In the genomic region with DNA sequence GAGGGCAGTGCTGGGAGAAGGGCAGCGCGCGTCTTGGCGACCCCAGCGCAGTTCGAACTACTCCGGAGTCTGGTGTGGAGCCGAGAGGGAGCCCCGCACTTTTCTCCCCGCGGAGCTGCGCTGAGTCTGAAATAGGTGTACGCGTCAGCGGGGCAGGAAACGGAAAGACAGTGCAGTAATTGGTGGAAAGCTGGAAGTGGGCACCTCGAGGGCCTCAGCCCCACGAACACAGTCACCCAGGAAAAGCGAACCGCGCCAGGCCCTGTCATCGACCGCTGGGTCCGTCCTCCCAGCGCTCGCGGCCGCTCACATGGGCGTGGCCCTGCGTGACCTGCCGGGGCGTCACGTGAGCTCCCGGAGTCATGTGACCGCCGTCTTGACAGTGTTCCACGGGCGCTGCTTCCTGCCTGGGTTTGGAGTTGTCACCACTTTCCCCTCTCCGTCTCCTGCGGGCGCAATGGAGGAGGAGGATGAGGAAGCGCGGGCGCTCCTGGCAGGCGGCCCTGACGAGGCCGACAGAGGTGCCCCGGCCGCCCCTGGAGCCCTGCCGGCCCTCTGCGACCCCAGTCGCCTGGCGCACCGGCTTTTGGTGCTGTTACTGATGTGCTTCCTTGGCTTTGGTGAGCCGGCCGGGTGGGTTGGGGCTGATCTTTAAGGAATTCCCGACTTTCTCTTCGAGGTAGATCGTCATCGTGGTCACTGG, we compare ENCODE assay signal across 1 cellular context.
TF ChIP-seq lines count a peak whose summit lies in the region.

A gene with protein sequence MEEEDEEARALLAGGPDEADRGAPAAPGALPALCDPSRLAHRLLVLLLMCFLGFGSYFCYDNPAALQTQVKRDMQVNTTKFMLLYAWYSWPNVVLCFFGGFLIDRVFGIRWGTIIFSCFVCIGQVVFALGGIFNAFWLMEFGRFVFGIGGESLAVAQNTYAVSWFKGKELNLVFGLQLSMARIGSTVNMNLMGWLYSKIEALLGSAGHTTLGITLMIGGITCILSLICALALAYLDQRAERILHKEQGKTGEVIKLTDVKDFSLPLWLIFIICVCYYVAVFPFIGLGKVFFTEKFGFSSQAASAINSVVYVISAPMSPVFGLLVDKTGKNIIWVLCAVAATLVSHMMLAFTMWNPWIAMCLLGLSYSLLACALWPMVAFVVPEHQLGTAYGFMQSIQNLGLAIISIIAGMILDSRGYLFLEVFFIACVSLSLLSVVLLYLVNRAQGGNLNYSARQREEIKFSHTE (plus strand): TSS at position 359 of the 703 bp plus-strand sequence. CDS start 99 bp downstream, at position 458.

TF ChIP-seq in K562, 482 proteins besides CTCF, POLR2A, EP300 and RAD21 (continued from another document and continues in another):
- TF ChIP-seq, protein P1, sequence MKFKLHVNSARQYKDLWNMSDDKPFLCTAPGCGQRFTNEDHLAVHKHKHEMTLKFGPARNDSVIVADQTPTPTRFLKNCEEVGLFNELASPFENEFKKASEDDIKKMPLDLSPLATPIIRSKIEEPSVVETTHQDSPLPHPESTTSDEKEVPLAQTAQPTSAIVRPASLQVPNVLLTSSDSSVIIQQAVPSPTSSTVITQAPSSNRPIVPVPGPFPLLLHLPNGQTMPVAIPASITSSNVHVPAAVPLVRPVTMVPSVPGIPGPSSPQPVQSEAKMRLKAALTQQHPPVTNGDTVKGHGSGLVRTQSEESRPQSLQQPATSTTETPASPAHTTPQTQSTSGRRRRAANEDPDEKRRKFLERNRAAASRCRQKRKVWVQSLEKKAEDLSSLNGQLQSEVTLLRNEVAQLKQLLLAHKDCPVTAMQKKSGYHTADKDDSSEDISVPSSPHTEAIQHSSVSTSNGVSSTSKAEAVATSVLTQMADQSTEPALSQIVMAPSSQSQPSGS (CRISPR knock-in tag; IDR thresholded peaks at IDR 0.05): no peak
- no peak for TF ChIP-seq IFI16 (CRISPR knock-in tag; IDR thresholded peaks at IDR 0.05)
- TF ChIP-seq FOXK2 (conservative IDR thresholded peaks at IDR 0.05 in 1 of 2, IDR thresholded peaks at IDR 0.05 in 1 of 2; ENCODE audit: low read depth in 2 of 2): peak; percentile 84 to 91
- TF ChIP-seq, protein P2, sequence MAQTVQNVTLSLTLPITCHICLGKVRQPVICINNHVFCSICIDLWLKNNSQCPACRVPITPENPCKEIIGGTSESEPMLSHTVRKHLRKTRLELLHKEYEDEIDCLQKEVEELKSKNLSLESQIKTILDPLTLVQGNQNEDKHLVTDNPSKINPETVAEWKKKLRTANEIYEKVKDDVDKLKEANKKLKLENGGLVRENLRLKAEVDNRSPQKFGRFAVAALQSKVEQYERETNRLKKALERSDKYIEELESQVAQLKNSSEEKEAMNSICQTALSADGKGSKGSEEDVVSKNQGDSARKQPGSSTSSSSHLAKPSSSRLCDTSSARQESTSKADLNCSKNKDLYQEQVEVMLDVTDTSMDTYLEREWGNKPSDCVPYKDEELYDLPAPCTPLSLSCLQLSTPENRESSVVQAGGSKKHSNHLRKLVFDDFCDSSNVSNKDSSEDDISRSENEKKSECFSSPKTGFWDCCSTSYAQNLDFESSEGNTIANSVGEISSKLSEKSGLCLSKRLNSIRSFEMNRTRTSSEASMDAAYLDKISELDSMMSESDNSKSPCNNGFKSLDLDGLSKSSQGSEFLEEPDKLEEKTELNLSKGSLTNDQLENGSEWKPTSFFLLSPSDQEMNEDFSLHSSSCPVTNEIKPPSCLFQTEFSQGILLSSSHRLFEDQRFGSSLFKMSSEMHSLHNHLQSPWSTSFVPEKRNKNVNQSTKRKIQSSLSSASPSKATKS (CRISPR knock-in tag; IDR thresholded peaks at IDR 0.05): no peak
- peak; percentile 66; the same call in 1 of the 2 replicates for TF ChIP-seq DIDO1 (tag; IDR thresholded peaks at IDR 0.05; ENCODE audit: low read depth)
- no peak for TF ChIP-seq RFX7 (CRISPR knock-in tag; IDR thresholded peaks at IDR 0.05)
- TF ChIP-seq HDGF (IDR thresholded peaks at IDR 0.05): no peak
- TF ChIP-seq FIP1L1 (IDR thresholded peaks at IDR 0.05; ENCODE audit: low read depth, low read length, poor library complexity, severe bottlenecking): no peak
- no peak for TF ChIP-seq DACH1 (IDR thresholded peaks at IDR 0.05; ENCODE audit: partially characterized antibody)
- TF ChIP-seq, protein P3, sequence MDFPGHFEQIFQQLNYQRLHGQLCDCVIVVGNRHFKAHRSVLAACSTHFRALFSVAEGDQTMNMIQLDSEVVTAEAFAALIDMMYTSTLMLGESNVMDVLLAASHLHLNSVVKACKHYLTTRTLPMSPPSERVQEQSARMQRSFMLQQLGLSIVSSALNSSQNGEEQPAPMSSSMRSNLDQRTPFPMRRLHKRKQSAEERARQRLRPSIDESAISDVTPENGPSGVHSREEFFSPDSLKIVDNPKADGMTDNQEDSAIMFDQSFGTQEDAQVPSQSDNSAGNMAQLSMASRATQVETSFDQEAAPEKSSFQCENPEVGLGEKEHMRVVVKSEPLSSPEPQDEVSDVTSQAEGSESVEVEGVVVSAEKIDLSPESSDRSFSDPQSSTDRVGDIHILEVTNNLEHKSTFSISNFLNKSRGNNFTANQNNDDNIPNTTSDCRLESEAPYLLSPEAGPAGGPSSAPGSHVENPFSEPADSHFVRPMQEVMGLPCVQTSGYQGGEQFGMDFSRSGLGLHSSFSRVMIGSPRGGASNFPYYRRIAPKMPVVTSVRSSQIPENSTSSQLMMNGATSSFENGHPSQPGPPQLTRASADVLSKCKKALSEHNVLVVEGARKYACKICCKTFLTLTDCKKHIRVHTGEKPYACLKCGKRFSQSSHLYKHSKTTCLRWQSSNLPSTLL (IDR thresholded peaks at IDR 0.05): no peak
- TF ChIP-seq, protein P4, sequence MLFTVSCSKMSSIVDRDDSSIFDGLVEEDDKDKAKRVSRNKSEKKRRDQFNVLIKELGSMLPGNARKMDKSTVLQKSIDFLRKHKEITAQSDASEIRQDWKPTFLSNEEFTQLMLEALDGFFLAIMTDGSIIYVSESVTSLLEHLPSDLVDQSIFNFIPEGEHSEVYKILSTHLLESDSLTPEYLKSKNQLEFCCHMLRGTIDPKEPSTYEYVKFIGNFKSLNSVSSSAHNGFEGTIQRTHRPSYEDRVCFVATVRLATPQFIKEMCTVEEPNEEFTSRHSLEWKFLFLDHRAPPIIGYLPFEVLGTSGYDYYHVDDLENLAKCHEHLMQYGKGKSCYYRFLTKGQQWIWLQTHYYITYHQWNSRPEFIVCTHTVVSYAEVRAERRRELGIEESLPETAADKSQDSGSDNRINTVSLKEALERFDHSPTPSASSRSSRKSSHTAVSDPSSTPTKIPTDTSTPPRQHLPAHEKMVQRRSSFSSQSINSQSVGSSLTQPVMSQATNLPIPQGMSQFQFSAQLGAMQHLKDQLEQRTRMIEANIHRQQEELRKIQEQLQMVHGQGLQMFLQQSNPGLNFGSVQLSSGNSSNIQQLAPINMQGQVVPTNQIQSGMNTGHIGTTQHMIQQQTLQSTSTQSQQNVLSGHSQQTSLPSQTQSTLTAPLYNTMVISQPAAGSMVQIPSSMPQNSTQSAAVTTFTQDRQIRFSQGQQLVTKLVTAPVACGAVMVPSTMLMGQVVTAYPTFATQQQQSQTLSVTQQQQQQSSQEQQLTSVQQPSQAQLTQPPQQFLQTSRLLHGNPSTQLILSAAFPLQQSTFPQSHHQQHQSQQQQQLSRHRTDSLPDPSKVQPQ (CRISPR knock-in tag; IDR thresholded peaks at IDR 0.05; ENCODE audit: borderline replicate concordance): no peak
- no peak for TF ChIP-seq ZNF274 (IDR thresholded peaks at IDR 0.05; ENCODE audit: borderline replicate concordance, low read depth, low read length)
- TF ChIP-seq KLF1 (tag; IDR thresholded peaks at IDR 0.05): no peak; the same call in 1 of the 2 replicates
- TF ChIP-seq HNRNPL (IDR thresholded peaks at IDR 0.05; ENCODE audit: low read depth, low read length): no peak
- TF ChIP-seq ZNF444 (CRISPR knock-in tag; IDR thresholded peaks at IDR 0.05): no peak
- TF ChIP-seq NFE2 (IDR thresholded peaks at IDR 0.05; ENCODE audit: low read depth): no peak
- TF ChIP-seq, protein P5, sequence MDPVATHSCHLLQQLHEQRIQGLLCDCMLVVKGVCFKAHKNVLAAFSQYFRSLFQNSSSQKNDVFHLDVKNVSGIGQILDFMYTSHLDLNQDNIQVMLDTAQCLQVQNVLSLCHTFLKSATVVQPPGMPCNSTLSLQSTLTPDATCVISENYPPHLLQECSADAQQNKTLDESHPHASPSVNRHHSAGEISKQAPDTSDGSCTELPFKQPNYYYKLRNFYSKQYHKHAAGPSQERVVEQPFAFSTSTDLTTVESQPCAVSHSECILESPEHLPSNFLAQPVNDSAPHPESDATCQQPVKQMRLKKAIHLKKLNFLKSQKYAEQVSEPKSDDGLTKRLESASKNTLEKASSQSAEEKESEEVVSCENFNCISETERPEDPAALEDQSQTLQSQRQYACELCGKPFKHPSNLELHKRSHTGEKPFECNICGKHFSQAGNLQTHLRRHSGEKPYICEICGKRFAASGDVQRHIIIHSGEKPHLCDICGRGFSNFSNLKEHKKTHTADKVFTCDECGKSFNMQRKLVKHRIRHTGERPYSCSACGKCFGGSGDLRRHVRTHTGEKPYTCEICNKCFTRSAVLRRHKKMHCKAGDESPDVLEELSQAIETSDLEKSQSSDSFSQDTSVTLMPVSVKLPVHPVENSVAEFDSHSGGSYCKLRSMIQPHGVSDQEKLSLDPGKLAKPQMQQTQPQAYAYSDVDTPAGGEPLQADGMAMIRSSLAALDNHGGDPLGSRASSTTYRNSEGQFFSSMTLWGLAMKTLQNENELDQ (CRISPR knock-in tag; IDR thresholded peaks at IDR 0.05; ENCODE audit: borderline replicate concordance): no peak
- no peak for TF ChIP-seq BRCA1 (IDR thresholded peaks at IDR 0.05)
- no peak for TF ChIP-seq BRCA1 (CRISPR knock-in tag; IDR thresholded peaks at IDR 0.05)
- no peak for TF ChIP-seq MCM2 (IDR thresholded peaks at IDR 0.05; ENCODE audit: low read depth)
- TF ChIP-seq ZNF668 (CRISPR knock-in tag; IDR thresholded peaks at IDR 0.05): no peak
- TF ChIP-seq, protein P6, sequence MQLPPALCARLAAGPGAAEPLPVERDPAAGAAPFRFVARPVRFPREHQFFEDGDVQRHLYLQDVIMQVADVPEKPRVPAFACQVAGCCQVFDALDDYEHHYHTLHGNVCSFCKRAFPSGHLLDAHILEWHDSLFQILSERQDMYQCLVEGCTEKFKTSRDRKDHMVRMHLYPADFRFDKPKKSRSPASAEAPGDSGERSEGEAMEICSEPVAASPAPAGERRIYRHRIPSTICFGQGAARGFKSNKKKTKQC (CRISPR knock-in tag; IDR thresholded peaks at IDR 0.05): peak; percentile 78; the same call in 1 of the 2 replicates
- TF ChIP-seq SP1 (CRISPR knock-in tag; IDR thresholded peaks at IDR 0.05): peak; percentile 75
- TF ChIP-seq, protein P7, sequence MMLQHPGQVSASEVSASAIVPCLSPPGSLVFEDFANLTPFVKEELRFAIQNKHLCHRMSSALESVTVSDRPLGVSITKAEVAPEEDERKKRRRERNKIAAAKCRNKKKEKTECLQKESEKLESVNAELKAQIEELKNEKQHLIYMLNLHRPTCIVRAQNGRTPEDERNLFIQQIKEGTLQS (IDR thresholded peaks at IDR 0.05): peak; percentile 57
- TF ChIP-seq, protein P7 (CRISPR knock-in tag; conservative IDR thresholded peaks at IDR 0.05): no peak
- no peak for TF ChIP-seq KAT7 (CRISPR knock-in tag; IDR thresholded peaks at IDR 0.05; ENCODE audit: borderline replicate concordance)
- peak; percentile 68; the same call in 1 of the 2 replicates for TF ChIP-seq ZNF263 (CRISPR knock-in tag; IDR thresholded peaks at IDR 0.05; ENCODE audit: borderline replicate concordance)
- no peak for TF ChIP-seq ZEB2 (IDR thresholded peaks at IDR 0.05)
- peak; percentile 84 for TF ChIP-seq NR2C1 (IDR thresholded peaks at IDR 0.05)
- TF ChIP-seq NR2C1 (tag; IDR thresholded peaks at IDR 0.05): peak; percentile 82
- TF ChIP-seq ZBTB7A (IDR thresholded peaks at IDR 0.05; ENCODE audit: borderline replicate concordance, control insufficient read depth, low read depth, low read length): peak; percentile 52; the same call in 1 of the 2 replicates
- TF ChIP-seq, protein P8, sequence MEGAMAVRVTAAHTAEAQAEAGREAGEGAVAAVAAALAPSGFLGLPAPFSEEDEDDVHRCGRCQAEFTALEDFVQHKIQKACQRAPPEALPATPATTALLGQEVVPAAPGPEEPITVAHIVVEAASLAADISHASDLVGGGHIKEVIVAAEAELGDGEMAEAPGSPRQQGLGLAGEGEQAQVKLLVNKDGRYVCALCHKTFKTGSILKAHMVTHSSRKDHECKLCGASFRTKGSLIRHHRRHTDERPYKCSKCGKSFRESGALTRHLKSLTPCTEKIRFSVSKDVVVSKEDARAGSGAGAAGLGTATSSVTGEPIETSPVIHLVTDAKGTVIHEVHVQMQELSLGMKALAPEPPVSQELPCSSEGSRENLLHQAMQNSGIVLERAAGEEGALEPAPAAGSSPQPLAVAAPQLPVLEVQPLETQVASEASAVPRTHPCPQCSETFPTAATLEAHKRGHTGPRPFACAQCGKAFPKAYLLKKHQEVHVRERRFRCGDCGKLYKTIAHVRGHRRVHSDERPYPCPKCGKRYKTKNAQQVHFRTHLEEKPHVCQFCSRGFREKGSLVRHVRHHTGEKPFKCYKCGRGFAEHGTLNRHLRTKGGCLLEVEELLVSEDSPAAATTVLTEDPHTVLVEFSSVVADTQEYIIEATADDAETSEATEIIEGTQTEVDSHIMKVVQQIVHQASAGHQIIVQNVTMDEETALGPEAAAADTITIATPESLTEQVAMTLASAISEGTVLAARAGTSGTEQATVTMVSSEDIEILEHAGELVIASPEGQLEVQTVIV (CRISPR knock-in tag; IDR thresholded peaks at IDR 0.05; ENCODE audit: borderline replicate concordance): no peak
- TF ChIP-seq NFIC (IDR thresholded peaks at IDR 0.05): peak; percentile 18
- TF ChIP-seq, protein P9, sequence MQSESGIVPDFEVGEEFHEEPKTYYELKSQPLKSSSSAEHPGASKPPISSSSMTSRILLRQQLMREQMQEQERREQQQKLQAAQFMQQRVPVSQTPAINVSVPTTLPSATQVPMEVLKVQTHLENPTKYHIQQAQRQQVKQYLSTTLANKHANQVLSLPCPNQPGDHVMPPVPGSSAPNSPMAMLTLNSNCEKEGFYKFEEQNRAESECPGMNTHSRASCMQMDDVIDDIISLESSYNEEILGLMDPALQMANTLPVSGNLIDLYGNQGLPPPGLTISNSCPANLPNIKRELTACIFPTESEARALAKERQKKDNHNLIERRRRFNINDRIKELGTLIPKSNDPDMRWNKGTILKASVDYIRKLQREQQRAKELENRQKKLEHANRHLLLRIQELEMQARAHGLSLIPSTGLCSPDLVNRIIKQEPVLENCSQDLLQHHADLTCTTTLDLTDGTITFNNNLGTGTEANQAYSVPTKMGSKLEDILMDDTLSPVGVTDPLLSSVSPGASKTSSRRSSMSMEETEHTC (IDR thresholded peaks at IDR 0.05): peak; percentile 91
- TF ChIP-seq, protein P10, sequence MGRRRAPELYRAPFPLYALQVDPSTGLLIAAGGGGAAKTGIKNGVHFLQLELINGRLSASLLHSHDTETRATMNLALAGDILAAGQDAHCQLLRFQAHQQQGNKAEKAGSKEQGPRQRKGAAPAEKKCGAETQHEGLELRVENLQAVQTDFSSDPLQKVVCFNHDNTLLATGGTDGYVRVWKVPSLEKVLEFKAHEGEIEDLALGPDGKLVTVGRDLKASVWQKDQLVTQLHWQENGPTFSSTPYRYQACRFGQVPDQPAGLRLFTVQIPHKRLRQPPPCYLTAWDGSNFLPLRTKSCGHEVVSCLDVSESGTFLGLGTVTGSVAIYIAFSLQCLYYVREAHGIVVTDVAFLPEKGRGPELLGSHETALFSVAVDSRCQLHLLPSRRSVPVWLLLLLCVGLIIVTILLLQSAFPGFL (CRISPR knock-in tag; IDR thresholded peaks at IDR 0.05): no peak
- TF ChIP-seq KLF16 (IDR thresholded peaks at IDR 0.05): no peak
- TF ChIP-seq NR3C1 (CRISPR knock-in tag; IDR thresholded peaks at IDR 0.05): peak; percentile 77; the same call in 1 of the 2 replicates
- TF ChIP-seq TAF1 (IDR thresholded peaks at IDR 0.05; ENCODE audit: control insufficient read depth, extremely low read depth, insufficient read depth, low read length, severe bottlenecking): peak; percentile 71
- TF ChIP-seq GATA2 (CRISPR knock-in tag; IDR thresholded peaks at IDR 0.05): no peak
- TF ChIP-seq ZNF507 (tag; conservative IDR thresholded peaks at IDR 0.05): no peak
